Comparison of ENCODE assay signal across 7 cellular contexts in genomic region chr10:101042118-101042517, GRCh38. TPM values are rescaled to one million over a fixed set of nuclear protein-coding genes. Genes with fewer than 3 reads are reported as not detected.
DNase-seq lines count a peak whose midpoint lies in the region; ATAC-seq lines count a peak whose summit lies in the region.

No MANE protein-coding gene starts in this region.

- no peak for DNase-seq in Jurkat, Clone E6-1 (ENCODE audit: low read depth, low spot score)
- DNase-seq in activated naive CD8-positive, alpha-beta T cell treated with anti-CD3 and anti-CD28 coated beads for 36 hours, result no peak
- DNase-seq in immature natural killer cell (no peak), NCI-H2227 treated with DMSO at 0.1 percent for 48 hours (lab: John Stamatoyannopoulos, UW) (no peak), amniotic stem cell (lab: John Stamatoyannopoulos, UW) (no peak), HuH-7 (ENCODE audit: low spot score) (no peak)
- DNase-seq in stimulated activated naive CD8-positive, alpha-beta T cell treated with anti-CD3 and anti-CD28 coated beads, Interleukin-15, amount 100 ng/mL, for 72 hours, result no peak

- peak overlapping the region; percentile 84 for H3K4me3 Mint-ChIP-seq in activated naive CD8-positive, alpha-beta T cell treated with anti-CD3 and anti-CD28 coated beads for 36 hours
- H3K4me3 Mint-ChIP-seq in immature natural killer cell, result peak overlapping the region; percentile 94 to 99 (median 96)
- H3K4me3 Mint-ChIP-seq in stimulated activated naive CD8-positive, alpha-beta T cell treated with anti-CD3 and anti-CD28 coated beads, Interleukin-15, amount 100 ng/mL, for 72 hours, result peak overlapping the region; percentile 87 to 89

- H3K4me1 Mint-ChIP-seq in activated naive CD8-positive, alpha-beta T cell treated with anti-CD3 and anti-CD28 coated beads for 36 hours, result peaks cover 20% of the 10 kb centered on the region
- H3K4me1 Mint-ChIP-seq in immature natural killer cell, result peaks cover 22 to 24% of the 10 kb centered on the region in 2 donors
- H3K4me1 Mint-ChIP-seq in stimulated activated naive CD8-positive, alpha-beta T cell treated with anti-CD3 and anti-CD28 coated beads, Interleukin-15, amount 100 ng/mL, for 72 hours, result peaks cover 31% of the 10 kb centered on the region

- peaks cover 4% of the 10 kb centered on the region for H3K36me3 Mint-ChIP-seq in activated naive CD8-positive, alpha-beta T cell treated with anti-CD3 and anti-CD28 coated beads for 36 hours
- H3K36me3 Mint-ChIP-seq in immature natural killer cell, result peaks cover 9 to 19% (median 9%) of the 10 kb centered on the region in 3 donors

- H3K9me3 Mint-ChIP-seq in activated naive CD8-positive, alpha-beta T cell treated with anti-CD3 and anti-CD28 coated beads for 36 hours, result no peaks in the 10 kb centered on the region
- no peaks in the 10 kb centered on the region for H3K9me3 Mint-ChIP-seq in immature natural killer cell
- no peaks in the 10 kb centered on the region for H3K9me3 Mint-ChIP-seq in stimulated activated naive CD8-positive, alpha-beta T cell treated with anti-CD3 and anti-CD28 coated beads, Interleukin-15, amount 100 ng/mL, for 72 hours

- H3K27ac Mint-ChIP-seq in activated naive CD8-positive, alpha-beta T cell treated with anti-CD3 and anti-CD28 coated beads for 36 hours, result no peak overlapping the region
- H3K27ac Mint-ChIP-seq in immature natural killer cell, result peak overlapping the region; percentile 71 to 95 (median 90)
- peak overlapping the region in 1 of 2 donors; percentile 45 for H3K27ac Mint-ChIP-seq in stimulated activated naive CD8-positive, alpha-beta T cell treated with anti-CD3 and anti-CD28 coated beads, Interleukin-15, amount 100 ng/mL, for 72 hours

- H3K4me3 ChIP-seq in Jurkat, Clone E6-1 (ENCODE audit: low read length), result peak overlapping the region; percentile 73

- H3K27me3 Mint-ChIP-seq in activated naive CD8-positive, alpha-beta T cell treated with anti-CD3 and anti-CD28 coated beads for 36 hours, result peaks cover 18% of the 10 kb centered on the region
- peaks cover 3 to 7% (median 7%) of the 10 kb centered on the region in 3 donors for H3K27me3 Mint-ChIP-seq in immature natural killer cell (ENCODE audit: low read depth in 3 of 3)
- peaks cover 21% of the 10 kb centered on the region for H3K27me3 Mint-ChIP-seq in stimulated activated naive CD8-positive, alpha-beta T cell treated with anti-CD3 and anti-CD28 coated beads, Interleukin-15, amount 100 ng/mL, for 72 hours

- no peak for ATAC-seq in stimulated activated naive CD8-positive, alpha-beta T cell treated with anti-CD3 and anti-CD28 coated beads, Interleukin-15, amount 100 ng/mL, for 72 hours

RNA-seq across cellular contexts. Expression of gene SFXN3, which starts 11.1 kb away (rescaled TPM):
- 19.6 TPM for polyA plus RNA-seq in Jurkat, Clone E6-1 (2012; ENCODE audit: insufficient read depth, insufficient read length)
- total RNA-seq in activated naive CD8-positive, alpha-beta T cell treated with anti-CD3 and anti-CD28 coated beads for 36 hours, result 10 to 100 TPM; 12.6 to 13.9 TPM
- polyA plus RNA-seq in immature natural killer cell, result 10 to 100 TPM; 18.2 to 23.0 (median 22.0) TPM

RNA-seq across cellular contexts. Expression of gene PDZD7, which starts 11.2 kb away (rescaled TPM):
- polyA plus RNA-seq in Jurkat, Clone E6-1 (2012; ENCODE audit: insufficient read depth, insufficient read length), result 4.6 TPM
- under 1 TPM; 0.14 to 0.66 TPM for total RNA-seq in activated naive CD8-positive, alpha-beta T cell treated with anti-CD3 and anti-CD28 coated beads for 36 hours
- polyA plus RNA-seq in immature natural killer cell, result 1 to 10 TPM in 1 of 3 donors, under 1 TPM in 1, not detected in 1; 0.28 to 1.1 TPM

RNA-seq across cellular contexts. Expression of gene KAZALD1, which starts 19.7 kb away (rescaled TPM):
- polyA plus RNA-seq in Jurkat, Clone E6-1 (2012; ENCODE audit: insufficient read depth, insufficient read length), result 9.6 TPM
- under 1 TPM; 0.25 to 0.28 TPM for total RNA-seq in activated naive CD8-positive, alpha-beta T cell treated with anti-CD3 and anti-CD28 coated beads for 36 hours
- not detected for polyA plus RNA-seq in immature natural killer cell

RNA-seq across cellular contexts. Expression of gene LZTS2, which starts 42.5 kb away (rescaled TPM):
- 17.3 TPM for polyA plus RNA-seq in Jurkat, Clone E6-1 (2012; ENCODE audit: insufficient read depth, insufficient read length)
- 10 to 100 TPM; 10.4 to 12.1 TPM for total RNA-seq in activated naive CD8-positive, alpha-beta T cell treated with anti-CD3 and anti-CD28 coated beads for 36 hours
- 10 to 100 TPM in 1 of 3 donors, 1 to 10 TPM in 2; 5.8 to 13.1 (median 7.1) TPM for polyA plus RNA-seq in immature natural killer cell

RNA-seq across cellular contexts. Expression of gene TWNK, which starts 54.8 kb away (rescaled TPM):
- polyA plus RNA-seq in Jurkat, Clone E6-1 (2012; ENCODE audit: insufficient read depth, insufficient read length), result 20.6 TPM
- total RNA-seq in activated naive CD8-positive, alpha-beta T cell treated with anti-CD3 and anti-CD28 coated beads for 36 hours, result 10 to 100 TPM; 40.6 to 41.9 TPM
- polyA plus RNA-seq in immature natural killer cell, result 1 to 10 TPM in 1 of 3 donors, under 1 TPM in 1, not detected in 1; 0.76 to 5.7 TPM
